ENCODE assay signal across 10 cellular contexts in the genomic region with DNA sequence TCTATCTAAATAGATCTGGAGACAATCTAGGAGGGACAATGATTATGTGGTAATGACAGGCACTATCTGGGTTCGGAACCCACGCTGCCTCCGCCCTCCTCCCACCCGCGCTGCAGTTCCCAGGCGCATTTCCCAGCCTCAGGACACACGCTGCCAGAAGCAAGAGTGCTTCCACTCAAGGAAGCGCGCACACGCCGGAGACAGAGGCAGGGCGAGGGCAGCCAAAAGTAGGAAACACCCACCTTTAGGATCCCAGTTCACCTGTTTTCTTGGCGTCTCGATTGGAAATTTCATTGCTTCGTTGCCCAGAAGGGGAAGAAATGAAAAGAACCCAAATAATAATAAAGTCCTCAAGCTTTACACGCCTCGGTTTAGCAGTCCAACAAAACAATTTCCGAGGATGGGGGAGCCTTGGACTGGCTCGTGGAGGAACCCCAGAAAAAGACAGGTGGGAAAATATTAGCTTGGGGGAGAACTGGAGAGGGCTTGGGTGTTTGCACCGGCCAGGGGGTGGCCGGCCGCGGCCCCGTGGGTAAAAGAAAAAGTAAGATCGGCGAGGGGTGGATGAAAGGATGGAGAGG. TPM values are rescaled to one million over a fixed set of nuclear protein-coding genes. Genes with fewer than 3 reads are reported as not detected.
DNase-seq lines count a peak whose midpoint lies in the region; ATAC-seq and TF ChIP-seq lines count a peak whose summit lies in the region.
"Had no signal": no experiment of that assay in that cellular context is flagged by ENCODE, and none has a peak within 500 bp of the region (broad histone marks: within the 10 kb centered on the region; RNA-seq: fewer than 3 reads in every experiment).

No MANE protein-coding gene starts in this region.

- WGBS in ectodermal cell, 2 experiments = 5 to 7% methylated on average over 26 of the region's 26 CpGs

- H3K36me3 ChIP-seq in ectodermal cell (ENCODE audit: control insufficient read depth, insufficient read depth, low read length) (no peaks in the 10 kb centered on the region), neural progenitor cell (no peaks in the 10 kb centered on the region)

- TF ChIP-seq CTCF in HFFc6 (IDR thresholded peaks at IDR 0.05) = no peak
- no peak for TF ChIP-seq CTCF in neural progenitor cell (IDR thresholded peaks at IDR 0.05)

- no peak overlapping the region for H3K27ac Mint-ChIP-seq in HFFc6
- H3K27ac Mint-ChIP-seq in neural progenitor cell = no peak overlapping the region

- H3K27me3 Mint-ChIP-seq in HFFc6 (ENCODE audit: insufficient read depth) (peaks cover 27% of the 10 kb centered on the region), neural progenitor cell (ENCODE audit: insufficient read depth, low read depth) (peaks cover 23% of the 10 kb centered on the region)

- H3K9me3 Mint-ChIP-seq in HFFc6 (no peaks in the 10 kb centered on the region), neural progenitor cell (peaks cover under 1% of the 10 kb centered on the region)

- H3K27ac ChIP-seq in ectodermal cell (ENCODE audit: insufficient read depth, low read depth, low read length, poor library complexity, severe bottlenecking) (no peak overlapping the region), neural progenitor cell (no peak overlapping the region)

- H3K27me3 ChIP-seq in ectodermal cell (ENCODE audit: control insufficient read depth, insufficient read depth, low read length, poor library complexity, severe bottlenecking) = peaks cover 61% of the 10 kb centered on the region
- peaks cover 87% of the 10 kb centered on the region for H3K27me3 ChIP-seq in neural progenitor cell

- H3K4me3 Mint-ChIP-seq in HFFc6 (peak overlapping the region; percentile 58), neural progenitor cell (no peak overlapping the region)

- peaks cover 19% of the 10 kb centered on the region for H3F3A ChIP-seq in neural progenitor cell (ENCODE audit: low read depth)

- H3K4me2 ChIP-seq in neural progenitor cell = peak overlapping the region; percentile 99

- H3K36me3 Mint-ChIP-seq in HFFc6 (ENCODE audit: low read depth) (no peaks in the 10 kb centered on the region), neural progenitor cell (peaks cover 2% of the 10 kb centered on the region)

- H3K4me1 Mint-ChIP-seq in HFFc6 (ENCODE audit: low read depth) = no peaks in the 10 kb centered on the region
- H3K4me1 Mint-ChIP-seq in neural progenitor cell = peaks cover 34% of the 10 kb centered on the region

- H2AFZ ChIP-seq in neural progenitor cell (replicated peaks) = peak overlapping the region; percentile 96

- ATAC-seq in GM21529 (IDR thresholded peaks at IDR 0.05; ENCODE audit: unreplicated experiment) (no peak), GM19452 (IDR thresholded peaks at IDR 0.05; ENCODE audit: unreplicated experiment) (no peak)
- ATAC-seq: activated CD4-positive, CD25-positive, alpha-beta regulatory T cell treated with anti-CD3 and anti-CD28 coated beads, Interleukin-2, amount 50 U/mL, for 24 hours had no signal

- H3K9me3 ChIP-seq in ectodermal cell (ENCODE audit: control insufficient read depth, low read length) = no peaks in the 10 kb centered on the region
- no peaks in the 10 kb centered on the region for H3K9me3 ChIP-seq in neural progenitor cell (ENCODE audit: low read depth)

- H3K79me2 ChIP-seq in neural progenitor cell (ENCODE audit: low read depth) = peaks cover 5% of the 10 kb centered on the region

- H4K20me1 ChIP-seq in neural progenitor cell (ENCODE audit: low read depth) = no peaks in the 10 kb centered on the region

- DNase-seq in DMS79 treated with DMSO at 0.1 percent for 48 hours (lab: John Stamatoyannopoulos, UW) (peak; percentile 72), HFFc6 (no peak), neural progenitor cell (ENCODE audit: low spot score) (peak; percentile 20), kidney tubule cell (ENCODE audit: low spot score) (no peak), HPDE6-E6E7 (ENCODE audit: extremely low spot score) (no peak)

- H3K4me1 ChIP-seq in ectodermal cell (ENCODE audit: control insufficient read depth, insufficient read depth, low read length) (peaks cover 35% of the 10 kb centered on the region), neural progenitor cell (peaks cover 42% of the 10 kb centered on the region)

- peak overlapping the region; percentile 74 for H3K4me3 ChIP-seq in ectodermal cell (ENCODE audit: insufficient read depth, low read depth, low read length)
- peak overlapping the region; percentile 88 for H3K4me3 ChIP-seq in neural progenitor cell

- no peak overlapping the region for H3K9ac ChIP-seq in neural progenitor cell

RNA-seq across cellular contexts. Expression of a gene that starts 0.5 kb away (rescaled TPM):
- total RNA-seq in HFFc6 (2021; fragmentation: NEBNext Ultra II Directional; extraction: Animal tissue kit (Norgen Biotek cat#: 25700)) = not detected
- polyA plus RNA-seq in ectodermal cell (2013, experiment 1 of 4) = 30.1 TPM
- 42.9 TPM for polyA plus RNA-seq in ectodermal cell (2013, experiment 2 of 4)
- 30.4 TPM for polyA plus RNA-seq in ectodermal cell (2013, experiment 3 of 4)
- polyA plus RNA-seq in ectodermal cell (2013, experiment 4 of 4) = 33.0 TPM
- 6.9 and 11.0 TPM in 2 replicates for total RNA-seq in neural progenitor cell (ENCODE audit: low replicate concordance)
- total RNA-seq: HT1080 had no signal

Comparison
In these comparisons a context has a peak if more than half of its experiments do, and no peak if none do; other contexts are left out.
1. DNase-seq: peak in DMS79 treated with DMSO at 0.1 percent for 48 hours (single experiment) and neural progenitor cell (single experiment); none in HFFc6 (single experiment), kidney tubule cell (single experiment) and HPDE6-E6E7 (single experiment).